ENCODE assay signal across 1 cellular context in the genomic region with DNA sequence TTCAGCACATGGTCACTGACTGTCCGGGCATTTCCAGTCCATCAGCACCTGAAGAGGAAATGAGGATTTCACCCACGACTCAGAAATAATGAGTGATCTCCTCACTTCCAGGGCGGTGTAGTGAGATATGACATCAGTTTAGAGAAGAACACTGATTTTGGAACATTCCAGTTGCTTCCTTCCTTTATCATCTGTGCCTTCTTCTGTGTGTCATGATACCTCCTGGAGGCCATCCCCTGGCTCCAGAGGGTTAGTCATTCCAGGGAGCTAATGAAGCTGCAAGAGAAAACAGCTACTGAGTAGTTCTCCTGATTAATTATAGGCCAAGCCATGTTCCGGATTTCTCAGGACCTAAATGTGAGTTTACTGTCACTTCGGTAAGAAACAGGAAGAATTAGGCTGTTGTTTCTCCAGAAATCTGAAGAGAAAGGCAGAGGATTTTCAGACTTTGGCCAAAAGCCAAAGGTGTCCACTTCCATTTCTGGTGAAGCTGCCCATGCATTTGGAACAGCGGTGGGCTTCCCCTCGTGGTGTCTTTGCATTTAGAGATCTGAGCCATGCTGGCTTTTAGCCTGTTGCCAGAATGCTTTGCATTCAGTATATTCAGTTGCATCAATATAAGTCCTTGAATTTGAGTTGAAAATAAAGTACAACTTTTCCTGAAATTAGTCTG.
TF ChIP-seq lines count a peak whose summit lies in the region.

No MANE protein-coding gene starts in this region.

TF ChIP-seq in SK-N-SH, 30 proteins besides CTCF, POLR2A, EP300 and RAD21:
- TF ChIP-seq, protein P1, sequence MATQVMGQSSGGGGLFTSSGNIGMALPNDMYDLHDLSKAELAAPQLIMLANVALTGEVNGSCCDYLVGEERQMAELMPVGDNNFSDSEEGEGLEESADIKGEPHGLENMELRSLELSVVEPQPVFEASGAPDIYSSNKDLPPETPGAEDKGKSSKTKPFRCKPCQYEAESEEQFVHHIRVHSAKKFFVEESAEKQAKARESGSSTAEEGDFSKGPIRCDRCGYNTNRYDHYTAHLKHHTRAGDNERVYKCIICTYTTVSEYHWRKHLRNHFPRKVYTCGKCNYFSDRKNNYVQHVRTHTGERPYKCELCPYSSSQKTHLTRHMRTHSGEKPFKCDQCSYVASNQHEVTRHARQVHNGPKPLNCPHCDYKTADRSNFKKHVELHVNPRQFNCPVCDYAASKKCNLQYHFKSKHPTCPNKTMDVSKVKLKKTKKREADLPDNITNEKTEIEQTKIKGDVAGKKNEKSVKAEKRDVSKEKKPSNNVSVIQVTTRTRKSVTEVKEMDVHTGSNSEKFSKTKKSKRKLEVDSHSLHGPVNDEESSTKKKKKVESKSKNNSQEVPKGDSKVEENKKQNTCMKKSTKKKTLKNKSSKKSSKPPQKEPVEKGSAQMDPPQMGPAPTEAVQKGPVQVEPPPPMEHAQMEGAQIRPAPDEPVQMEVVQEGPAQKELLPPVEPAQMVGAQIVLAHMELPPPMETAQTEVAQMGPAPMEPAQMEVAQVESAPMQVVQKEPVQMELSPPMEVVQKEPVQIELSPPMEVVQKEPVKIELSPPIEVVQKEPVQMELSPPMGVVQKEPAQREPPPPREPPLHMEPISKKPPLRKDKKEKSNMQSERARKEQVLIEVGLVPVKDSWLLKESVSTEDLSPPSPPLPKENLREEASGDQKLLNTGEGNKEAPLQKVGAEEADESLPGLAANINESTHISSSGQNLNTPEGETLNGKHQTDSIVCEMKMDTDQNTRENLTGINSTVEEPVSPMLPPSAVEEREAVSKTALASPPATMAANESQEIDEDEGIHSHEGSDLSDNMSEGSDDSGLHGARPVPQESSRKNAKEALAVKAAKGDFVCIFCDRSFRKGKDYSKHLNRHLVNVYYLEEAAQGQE (IDR thresholded peaks at IDR 0.05; ENCODE audit: low read depth, low read length): no peak
- TF ChIP-seq FOSL2 (IDR thresholded peaks at IDR 0.05; ENCODE audit: borderline replicate concordance, low read depth) (peak; percentile 36; the same call in 1 of the 2 replicates), SIN3A (IDR thresholded peaks at IDR 0.05; ENCODE audit: borderline replicate concordance, low read depth, low read length) (0 out of 2 replicates have a peak, but pooled peaks have one; percentile 54), NFIC (IDR thresholded peaks at IDR 0.05; ENCODE audit: borderline replicate concordance) (peak; percentile 90), JUND (IDR thresholded peaks at IDR 0.05) (no peak), TCF12 (IDR thresholded peaks at IDR 0.05) (peak; percentile 91)
- TF ChIP-seq, protein P2, sequence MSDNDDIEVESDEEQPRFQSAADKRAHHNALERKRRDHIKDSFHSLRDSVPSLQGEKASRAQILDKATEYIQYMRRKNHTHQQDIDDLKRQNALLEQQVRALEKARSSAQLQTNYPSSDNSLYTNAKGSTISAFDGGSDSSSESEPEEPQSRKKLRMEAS (IDR thresholded peaks at IDR 0.05; ENCODE audit: low read depth): peak; percentile 36; the same call in 1 of the 2 replicates
- TF ChIP-seq, protein P3, sequence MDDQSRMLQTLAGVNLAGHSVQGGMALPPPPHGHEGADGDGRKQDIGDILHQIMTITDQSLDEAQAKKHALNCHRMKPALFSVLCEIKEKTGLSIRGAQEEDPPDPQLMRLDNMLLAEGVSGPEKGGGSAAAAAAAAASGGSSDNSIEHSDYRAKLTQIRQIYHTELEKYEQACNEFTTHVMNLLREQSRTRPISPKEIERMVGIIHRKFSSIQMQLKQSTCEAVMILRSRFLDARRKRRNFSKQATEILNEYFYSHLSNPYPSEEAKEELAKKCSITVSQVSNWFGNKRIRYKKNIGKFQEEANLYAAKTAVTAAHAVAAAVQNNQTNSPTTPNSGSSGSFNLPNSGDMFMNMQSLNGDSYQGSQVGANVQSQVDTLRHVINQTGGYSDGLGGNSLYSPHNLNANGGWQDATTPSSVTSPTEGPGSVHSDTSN (IDR thresholded peaks at IDR 0.05): peak; percentile 78
- TF ChIP-seq, protein P4, sequence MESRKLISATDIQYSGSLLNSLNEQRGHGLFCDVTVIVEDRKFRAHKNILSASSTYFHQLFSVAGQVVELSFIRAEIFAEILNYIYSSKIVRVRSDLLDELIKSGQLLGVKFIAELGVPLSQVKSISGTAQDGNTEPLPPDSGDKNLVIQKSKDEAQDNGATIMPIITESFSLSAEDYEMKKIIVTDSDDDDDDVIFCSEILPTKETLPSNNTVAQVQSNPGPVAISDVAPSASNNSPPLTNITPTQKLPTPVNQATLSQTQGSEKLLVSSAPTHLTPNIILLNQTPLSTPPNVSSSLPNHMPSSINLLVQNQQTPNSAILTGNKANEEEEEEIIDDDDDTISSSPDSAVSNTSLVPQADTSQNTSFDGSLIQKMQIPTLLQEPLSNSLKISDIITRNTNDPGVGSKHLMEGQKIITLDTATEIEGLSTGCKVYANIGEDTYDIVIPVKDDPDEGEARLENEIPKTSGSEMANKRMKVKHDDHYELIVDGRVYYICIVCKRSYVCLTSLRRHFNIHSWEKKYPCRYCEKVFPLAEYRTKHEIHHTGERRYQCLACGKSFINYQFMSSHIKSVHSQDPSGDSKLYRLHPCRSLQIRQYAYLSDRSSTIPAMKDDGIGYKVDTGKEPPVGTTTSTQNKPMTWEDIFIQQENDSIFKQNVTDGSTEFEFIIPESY (IDR thresholded peaks at IDR 0.05; ENCODE audit: borderline replicate concordance, low read depth): no peak
TF ChIP-seq in SK-N-SH: peak in this region for 6.
